8 cellular contexts compared by ENCODE assay signal in genomic region chr5:58459860-58460726, GRCh38. TPM values are rescaled to one million over a fixed set of nuclear protein-coding genes. Genes with fewer than 3 reads are reported as not detected.
DNase-seq lines count a peak whose midpoint lies in the region; ATAC-seq, FAIRE-seq and TF ChIP-seq lines count a peak whose summit lies in the region.

PLK2 (minus strand) TSS chr5:58460086; CDS start chr5:58459959, 127 bp downstream.

- peaks cover 16 to 22% of the 10 kb centered on the region in 2 donors for H3K4me1 Mint-ChIP-seq in immature natural killer cell

- H3K36me3 Mint-ChIP-seq in immature natural killer cell: peaks cover 0 to 4% (median 3%) of the 10 kb centered on the region in 3 donors

- no peaks in the 10 kb centered on the region for H3K9me3 Mint-ChIP-seq in immature natural killer cell

- H3K4me3 Mint-ChIP-seq in immature natural killer cell: peak within 1 kb of the TSS; percentile 88 to 91 (median 90)

- H3K27ac Mint-ChIP-seq in immature natural killer cell: peak within 1 kb of the TSS; percentile 65 to 94 (median 86)

- peak; percentile 83 for ATAC-seq in HG02571 (IDR thresholded peaks at IDR 0.05; ENCODE audit: unreplicated experiment)

- TF ChIP-seq POLR2A in GM12891 (IDR thresholded peaks at IDR 0.05; ENCODE audit: low read depth, low read length): no peak

- peaks cover 12 to 16% (median 16%) of the 10 kb centered on the region in 3 donors for H3K27me3 Mint-ChIP-seq in immature natural killer cell (ENCODE audit: low read depth in 3 of 3)

- TF ChIP-seq CTCF in WI38 (IDR thresholded peaks at IDR 0.05; ENCODE audit: low read depth, low read length) (peak; percentile 27; the same call in 1 of the 2 replicates), bronchial epithelial cell (IDR thresholded peaks at IDR 0.05; ENCODE audit: insufficient read depth, low read length, severe bottlenecking) (peak; percentile 75)

- peak; percentile 42 for DNase-seq in GM12891 (ENCODE audit: insufficient read length, low spot score)
- peak; percentile 41 for DNase-seq in NCI-H1092 (lab: John Stamatoyannopoulos, UW)
- DNase-seq in bronchial epithelial cell (ENCODE audit: low read depth): peak; percentile 68
- peak; percentile 92 to 94 (median 93) for DNase-seq in immature natural killer cell
- peak; percentile 88 for DNase-seq in smooth muscle cell of the brain vasculature (ENCODE audit: low read depth, low spot score)
- DNase-seq in NK-92 treated with Interleukin-12 subunit alpha and Interleukin-12 subunit beta, amount 100 ng/mL, for 24 hours (lab: John Stamatoyannopoulos, UW): no peak

- H3K36me3 ChIP-seq in bronchial epithelial cell (ENCODE audit: control insufficient read depth, insufficient read depth, low read length): peaks cover 18% of the 10 kb centered on the region

- H3K4me3 ChIP-seq in WI38 (ENCODE audit: low read depth, low read length) (peak within 1 kb of the TSS; percentile 77), bronchial epithelial cell (ENCODE audit: low read depth, low read length) (peak within 1 kb of the TSS; percentile 99)

- FAIRE-seq in GM12891 (lab: Jason Lieb, UNC): no peak
- no peak for FAIRE-seq in bronchial epithelial cell (lab: Jason Lieb, UNC)

- H3K27me3 ChIP-seq in bronchial epithelial cell (ENCODE audit: control insufficient read depth, insufficient read depth, low read length): no peaks in the 10 kb centered on the region

TF ChIP-seq in GM12891, 5 proteins besides CTCF, POLR2A, EP300 and RAD21:
- TF ChIP-seq TAF1 (IDR thresholded peaks at IDR 0.05; ENCODE audit: low read depth, low read length): no peak
- no peak for TF ChIP-seq POU2F2 (IDR thresholded peaks at IDR 0.05; ENCODE audit: low read depth, low read length)
- no peak for TF ChIP-seq PAX5 (IDR thresholded peaks at IDR 0.05; ENCODE audit: insufficient read depth, low read length, severe bottlenecking)
- no peak for TF ChIP-seq SPI1 (IDR thresholded peaks at IDR 0.05; ENCODE audit: low read depth, low read length)
- TF ChIP-seq POLR2AphosphoS5 (IDR thresholded peaks at IDR 0.05; ENCODE audit: low read depth, low read length): no peak

RNA-seq across cellular contexts. Expression of gene PLK2, which starts in this region (rescaled TPM):
- polyA plus RNA-seq in GM12891 (2012; ENCODE audit: low read depth, missing spikeins): 0.91 TPM
- total RNA-seq in bronchial epithelial cell: 146 and 259 TPM in 2 replicates
- polyA plus RNA-seq in immature natural killer cell: 1 to 10 TPM; 4.0 to 6.4 (median 5.0) TPM
